In genomic region chr15:68275165-68275746, GRCh38 we compare ENCODE assay signal across 11 cellular contexts. TPM values are rescaled to one million over a fixed set of nuclear protein-coding genes. Genes with fewer than 3 reads are reported as not detected.
A peak's percentile ranks its signal among the peaks of the same experiment; 100 is the strongest.
DNase-seq lines count a peak whose midpoint lies in the region; ATAC-seq and TF ChIP-seq lines count a peak whose summit lies in the region.
"Had no signal": no experiment of that assay in that cellular context is flagged by ENCODE, and none has a peak within 500 bp of the region (broad histone marks: within the 10 kb centered on the region; RNA-seq: fewer than 3 reads in every experiment).

No MANE protein-coding gene starts in this region.

- H3K9me3 Mint-ChIP-seq in activated naive CD8-positive, alpha-beta T cell treated with anti-CD3 and anti-CD28 coated beads, Interleukin-2, amount 50 U/mL, for 24 hours = no peaks in the 10 kb centered on the region
- H3K9me3 Mint-ChIP-seq in activated naive CD8-positive, alpha-beta T cell treated with anti-CD3 and anti-CD28 coated beads for 36 hours = no peaks in the 10 kb centered on the region
- no peaks in the 10 kb centered on the region for H3K9me3 Mint-ChIP-seq in type B pancreatic cell
- H3K9me3 Mint-ChIP-seq: immature natural killer cell had no signal

- H3K27ac Mint-ChIP-seq in activated naive CD8-positive, alpha-beta T cell treated with anti-CD3 and anti-CD28 coated beads, Interleukin-2, amount 50 U/mL, for 24 hours = no peak overlapping the region
- H3K27ac Mint-ChIP-seq in activated naive CD8-positive, alpha-beta T cell treated with anti-CD3 and anti-CD28 coated beads for 36 hours = no peak overlapping the region
- H3K27ac Mint-ChIP-seq in type B pancreatic cell = peak overlapping the region; percentile 99

- TF ChIP-seq CTCF in mammary epithelial cell (conservative IDR thresholded peaks at IDR 0.05 in 1 of 2, IDR thresholded peaks at IDR 0.05 in 1 of 2; ENCODE audit: extremely low read depth in 1 of 2, insufficient read depth in 1 of 2, low read depth in 1 of 2, low read length in 2 of 2) (no peak), type B pancreatic cell (conservative IDR thresholded peaks at IDR 0.05) (no peak)

- H3K79me2 ChIP-seq in mammary epithelial cell (ENCODE audit: insufficient read depth, low read length) = peaks cover 61% of the 10 kb centered on the region

- H3K9ac ChIP-seq in mammary epithelial cell (ENCODE audit: insufficient read depth, low read length) = no peak overlapping the region

- H3K9me3 ChIP-seq in mammary epithelial cell (replicated peaks; ENCODE audit: insufficient read depth, low read length) = no peaks in the 10 kb centered on the region

- H4K20me1 ChIP-seq in mammary epithelial cell (ENCODE audit: insufficient read depth, low read length) = no peaks in the 10 kb centered on the region

- H3K27ac ChIP-seq in mammary epithelial cell (ENCODE audit: insufficient read depth, low read depth, low read length) = no peak overlapping the region

- H3K4me3 Mint-ChIP-seq in activated naive CD8-positive, alpha-beta T cell treated with anti-CD3 and anti-CD28 coated beads, Interleukin-2, amount 50 U/mL, for 24 hours = peak overlapping the region; percentile 18
- no peak overlapping the region for H3K4me3 Mint-ChIP-seq in activated naive CD8-positive, alpha-beta T cell treated with anti-CD3 and anti-CD28 coated beads for 36 hours
- peak overlapping the region; percentile 81 for H3K4me3 Mint-ChIP-seq in type B pancreatic cell

- dilution Hi-C loops in mammary epithelial cell (cut with HindIII; ENCODE audit: low sequenced_read_pairs) = no loop called here

- no peaks in the 10 kb centered on the region for H3K27me3 Mint-ChIP-seq in activated naive CD8-positive, alpha-beta T cell treated with anti-CD3 and anti-CD28 coated beads, Interleukin-2, amount 50 U/mL, for 24 hours
- H3K27me3 Mint-ChIP-seq in activated naive CD8-positive, alpha-beta T cell treated with anti-CD3 and anti-CD28 coated beads for 36 hours = no peaks in the 10 kb centered on the region
- H3K27me3 Mint-ChIP-seq in type B pancreatic cell = no peaks in the 10 kb centered on the region

- H3K4me1 ChIP-seq in mammary epithelial cell (ENCODE audit: insufficient read depth, low read length) = peaks cover 63% of the 10 kb centered on the region

- no peak for DNase-seq in activated naive CD8-positive, alpha-beta T cell treated with anti-CD3 and anti-CD28 coated beads, Interleukin-2, amount 50 U/mL, for 24 hours
- no peak for DNase-seq in activated naive CD8-positive, alpha-beta T cell treated with anti-CD3 and anti-CD28 coated beads for 36 hours
- DNase-seq in mammary epithelial cell (peak; percentile 76), mucosa of gallbladder (ENCODE audit: low spot score) (peak; percentile 52), type B pancreatic cell (ENCODE audit: extremely low spot score, unreplicated experiment) (no peak), NCI-H2171 treated with DMSO at 0.1 percent for 48 hours (lab: John Stamatoyannopoulos, UW) (no peak)
- no peak for DNase-seq in activated CD4-positive, alpha-beta T cell treated with anti-CD3 and anti-CD28 coated beads, Interleukin-2, amount 50 U/mL, for 1 hour
- DNase-seq: amniotic stem cell, immature natural killer cell, NCI-H69 had no signal

- no peak overlapping the region for H3K4me3 ChIP-seq in mammary epithelial cell (replicated peaks in 1 of 3; ENCODE audit: insufficient read depth in 1 of 3, low read depth in 2 of 3, low read length in 3 of 3)

- in situ Hi-C loops in mammary epithelial cell (cut with MboI; ENCODE audit: low sequenced_read_pairs in 2 of 2) = no loop called here

- H2AFZ ChIP-seq in mammary epithelial cell (ENCODE audit: low read depth, low read length) = no peak overlapping the region

- CTCF ChIA-PET in mammary epithelial cell (lab: Charles Lee; ENCODE audit: low non-redundant PET) = no interaction called here

- H3K4me1 Mint-ChIP-seq in activated naive CD8-positive, alpha-beta T cell treated with anti-CD3 and anti-CD28 coated beads, Interleukin-2, amount 50 U/mL, for 24 hours = peaks cover 37% of the 10 kb centered on the region
- peaks cover 19% of the 10 kb centered on the region for H3K4me1 Mint-ChIP-seq in activated naive CD8-positive, alpha-beta T cell treated with anti-CD3 and anti-CD28 coated beads for 36 hours
- H3K4me1 Mint-ChIP-seq in type B pancreatic cell (ENCODE audit: unreplicated experiment) = peaks cover 37% of the 10 kb centered on the region

- ATAC-seq in activated naive CD8-positive, alpha-beta T cell treated with anti-CD3 and anti-CD28 coated beads, Interleukin-2, amount 50 U/mL, for 24 hours = no peak
- no peak for ATAC-seq in HG03196 (IDR thresholded peaks at IDR 0.05; ENCODE audit: unreplicated experiment)

- intact Hi-C loops in mammary epithelial cell (cut with micrococcal nuclease) = no loop called here

- no peak overlapping the region for H3K4me2 ChIP-seq in mammary epithelial cell (ENCODE audit: insufficient read depth, low read depth, low read length)

- no peaks in the 10 kb centered on the region for H3K27me3 ChIP-seq in mammary epithelial cell (ENCODE audit: insufficient read depth, low read length)

- WGBS in mammary epithelial cell (ENCODE audit: low coverage, missing lambda C conversion rate) = 61% methylated on average over 3 of the region's 3 CpGs

- H3K36me3 Mint-ChIP-seq in activated naive CD8-positive, alpha-beta T cell treated with anti-CD3 and anti-CD28 coated beads, Interleukin-2, amount 50 U/mL, for 24 hours (ENCODE audit: low read depth) = peaks cover 10% of the 10 kb centered on the region
- peaks cover 16% of the 10 kb centered on the region for H3K36me3 Mint-ChIP-seq in activated naive CD8-positive, alpha-beta T cell treated with anti-CD3 and anti-CD28 coated beads for 36 hours
- H3K36me3 Mint-ChIP-seq in type B pancreatic cell = peaks cover 6% of the 10 kb centered on the region
- H3K36me3 Mint-ChIP-seq: immature natural killer cell had no signal

- no TSS peak for BruUV-seq in mammary epithelial cell (replicated peaks; lab: Mats Ljungman, UMichigan)

- no peaks in the 10 kb centered on the region for H3K36me3 ChIP-seq in mammary epithelial cell (ENCODE audit: insufficient read depth, low read length)

RNA-seq across cellular contexts. Expression of gene FEM1B, which starts 2.3 kb away (rescaled TPM):
- total RNA-seq in activated naive CD8-positive, alpha-beta T cell treated with anti-CD3 and anti-CD28 coated beads for 36 hours = 10 to 100 TPM; 37.0 to 44.1 TPM
- 100 to 1,000 TPM in 1 of 2 donors, 10 to 100 TPM in 1; 86.6 to 105 TPM for total RNA-seq in mammary epithelial cell
- 51.5 TPM for polyA plus RNA-seq in mammary epithelial cell
- polyA minus RNA-seq in mammary epithelial cell = 81.8 TPM
- total RNA-seq in mucosa of gallbladder = 51.7 TPM
- 54.2 and 63.1 TPM in 2 replicates for total RNA-seq in type B pancreatic cell (ENCODE audit: low replicate concordance)

RNA-seq across cellular contexts. Expression of gene CLN6, which starts 45.7 kb away (rescaled TPM):
- total RNA-seq in activated naive CD8-positive, alpha-beta T cell treated with anti-CD3 and anti-CD28 coated beads for 36 hours = 10 to 100 TPM; 67.7 to 72.0 TPM
- total RNA-seq in mammary epithelial cell (10 to 100 TPM; 18.7 to 40.9 TPM), mucosa of gallbladder (25.7 TPM), type B pancreatic cell (ENCODE audit: low replicate concordance) (29.5 and 43.0 TPM in 2 replicates)
- polyA plus RNA-seq in mammary epithelial cell = 48.0 TPM
- polyA minus RNA-seq in mammary epithelial cell = 86.5 TPM

Comparison
In these comparisons a context has a peak if more than half of its experiments do, and no peak if none do; other contexts are left out.
1. DNase-seq: peak in mammary epithelial cell (single experiment) and mucosa of gallbladder (single experiment); none in activated naive CD8-positive, alpha-beta T cell treated with anti-CD3 and anti-CD28 coated beads, Interleukin-2, amount 50 U/mL, for 24 hours (single experiment), activated naive CD8-positive, alpha-beta T cell treated with anti-CD3 and anti-CD28 coated beads for 36 hours (single experiment), type B pancreatic cell (single experiment), activated CD4-positive, alpha-beta T cell treated with anti-CD3 and anti-CD28 coated beads, Interleukin-2, amount 50 U/mL, for 1 hour (single experiment) and NCI-H2171 treated with DMSO at 0.1 percent for 48 hours (single experiment).